7 cellular contexts compared by ENCODE assay signal in the genomic region with DNA sequence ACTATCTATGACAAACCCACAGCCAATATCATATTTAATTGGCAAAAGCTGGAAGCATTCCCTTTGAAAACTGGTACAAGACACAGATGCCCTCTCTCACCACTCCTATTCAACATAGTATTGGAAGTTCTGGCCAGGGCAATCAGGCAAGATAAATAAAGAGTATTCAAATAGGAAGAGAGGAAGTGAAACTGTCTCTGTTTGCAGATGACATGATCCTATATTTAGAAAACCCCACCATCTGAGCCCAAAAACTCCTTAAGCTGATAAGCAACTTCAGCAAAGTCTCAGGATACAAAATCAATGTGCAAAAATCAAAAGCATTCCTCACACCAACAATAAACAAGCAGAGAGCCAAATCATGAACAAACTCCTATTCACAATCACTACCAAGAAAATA. TPM values are rescaled to one million over a fixed set of nuclear protein-coding genes. Genes with fewer than 3 reads are reported as not detected.
"Had no signal": no experiment of that assay in that cellular context is flagged by ENCODE, and none has a peak within 500 bp of the region (broad histone marks: within the 10 kb centered on the region; RNA-seq: fewer than 3 reads in every experiment).

No MANE protein-coding gene starts in this region.

RNA-seq across cellular contexts. Expression of a gene that starts 58.0 kb away (rescaled TPM):
- polyA plus RNA-seq: endothelial cell of umbilical vein; fibroblast of lung; foreskin keratinocyte; heart left ventricle; hepatocyte; naive thymus-derived CD4-positive, alpha-beta T cell; smooth muscle cell had no signal
